Comparison of ENCODE assay signal across 7 cellular contexts in the genomic region with DNA sequence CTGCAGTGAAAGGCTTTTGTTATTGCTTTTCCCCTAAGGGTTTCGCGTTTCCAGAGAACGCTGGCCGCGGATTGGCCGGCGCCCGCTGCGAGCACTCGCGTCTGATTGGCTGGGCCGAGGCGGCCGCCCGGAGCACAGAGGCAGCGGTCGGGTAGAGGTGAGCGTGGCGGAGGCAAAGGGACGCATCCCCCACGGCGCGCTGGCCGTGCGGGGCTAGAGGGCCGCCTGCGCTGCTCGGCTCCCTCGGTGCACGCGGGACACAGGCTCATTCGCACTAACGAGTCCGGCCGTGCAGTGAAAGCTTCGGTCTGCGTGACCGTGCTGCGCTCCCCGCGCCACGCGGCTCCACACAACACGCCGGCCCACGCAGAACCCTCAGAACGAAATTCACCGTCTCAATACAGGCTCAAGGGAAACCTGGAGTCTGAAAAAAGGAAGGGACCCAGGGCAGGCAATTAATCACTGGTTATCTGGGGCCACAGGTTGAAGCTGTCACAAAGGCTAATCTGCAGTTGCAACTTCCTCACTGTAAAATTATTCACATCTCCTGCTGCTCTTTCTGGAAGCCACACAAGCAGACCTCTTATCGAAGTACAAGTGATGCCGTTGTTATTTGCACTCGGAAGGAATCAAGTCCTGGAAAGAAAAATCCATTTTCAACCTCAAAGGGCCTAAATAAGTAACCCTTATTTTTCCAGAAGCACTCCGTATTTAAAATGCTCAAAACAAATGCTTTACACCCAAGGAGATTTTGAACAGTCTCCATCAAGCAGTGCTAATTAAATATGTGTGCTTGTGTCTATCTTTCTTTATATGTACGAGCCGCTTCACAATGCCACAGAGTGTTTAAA.
A peak's percentile ranks its signal among the peaks of the same experiment; 100 is the strongest.
DNase-seq lines count a peak whose midpoint lies in the region; FAIRE-seq and TF ChIP-seq lines count a peak whose summit lies in the region.

No MANE protein-coding gene starts in this region.

- H3K4me1 ChIP-seq in H9 (ENCODE audit: insufficient read depth, low read length) (peaks cover 4% of the 10 kb centered on the region; the same call in 1 of the 2 replicates), H1 (replicated peaks in 1 of 4; ENCODE audit: control insufficient read depth in 3 of 4, insufficient read depth in 4 of 4, low read length in 3 of 4) (peaks cover 5 to 17% (median 9%) of the 10 kb centered on the region in 4 experiments; a peak in 6 of 7 replicates)

- TF ChIP-seq POLR2A in H1 (IDR thresholded peaks at IDR 0.05; ENCODE audit: control extremely low read depth in 1 of 2, low read depth in 2 of 2, low read length in 2 of 2): peak; percentile 47 to 57

- peaks cover 33 to 38% of the 10 kb centered on the region in 2 experiments for H3K4me1 Mint-ChIP-seq in H9
- peaks cover 37% of the 10 kb centered on the region for H3K4me1 Mint-ChIP-seq in stimulated activated naive CD8-positive, alpha-beta T cell treated with anti-CD3 and anti-CD28 coated beads, Interleukin-15, Interleukin-2, amounts not matched to agents 100 ng/mL and 50 ng/mL, for 24 hours (ENCODE audit: low read depth)

- POLR2A ChIA-PET in H1 (lab: Charles Lee; ENCODE audit: partially characterized antibody): interaction anchor here (0.9 to 2.0 kb wide), 4 partner anchors 8 to 17 kb away, joined by 3 to 9 read pairs (median 5); no protein-coding TSS in a partner anchor

- H4K91ac ChIP-seq in H9 (ENCODE audit: insufficient read length, low read depth, low read length) (no peak overlapping the region), H1 (replicated peaks; ENCODE audit: insufficient read length, low read length) (peak overlapping the region; percentile 83)

- peak overlapping the region; percentile 80 for H3K4me2 ChIP-seq in H9 (ENCODE audit: insufficient read depth, insufficient read length, low read length)
- peak overlapping the region; percentile 56 to 87 for H3K4me2 ChIP-seq in H1 (ENCODE audit: insufficient read depth in 1 of 2, low read depth in 2 of 2, low read length in 2 of 2)

- H3K56ac ChIP-seq in H9 (ENCODE audit: insufficient read length, low read depth, low read length) (no peak overlapping the region), H1 (replicated peaks; ENCODE audit: insufficient read length, low read depth, low read length) (no peak overlapping the region)

- CTCF ChIA-PET in H1 (lab: Charles Lee; ENCODE audit: partially characterized antibody): interaction anchor here (0.5 to 0.9 kb wide), 2 partner anchors 9 to 23 kb away, joined by 3 to 4 read pairs; no protein-coding TSS in a partner anchor

- peaks cover 4% of the 10 kb centered on the region for H3K23me2 ChIP-seq in H9 (ENCODE audit: insufficient read length, low read depth, low read length, poor library complexity, severe bottlenecking)
- H3K23me2 ChIP-seq in H1 (ENCODE audit: low read depth, low read length): peaks cover 2% of the 10 kb centered on the region; the same call in 1 of the 2 replicates

- H3K9me3 Mint-ChIP-seq in H9: no peaks in the 10 kb centered on the region
- H3K9me3 Mint-ChIP-seq in stimulated activated naive CD8-positive, alpha-beta T cell treated with anti-CD3 and anti-CD28 coated beads, Interleukin-15, Interleukin-2, amounts not matched to agents 100 ng/mL and 50 ng/mL, for 24 hours: no peaks in the 10 kb centered on the region

- H3K4me3 Mint-ChIP-seq in H9: peak overlapping the region; percentile 58 to 65
- H3K4me3 Mint-ChIP-seq in stimulated activated naive CD8-positive, alpha-beta T cell treated with anti-CD3 and anti-CD28 coated beads, Interleukin-15, Interleukin-2, amounts not matched to agents 100 ng/mL and 50 ng/mL, for 24 hours: peak overlapping the region; percentile 55

- no peak overlapping the region for H2AK5ac ChIP-seq in H9 (ENCODE audit: insufficient read length, low read length)
- H2AK5ac ChIP-seq in H1 (ENCODE audit: low read depth, low read length): no peak overlapping the region

- H2BK12ac ChIP-seq in H9 (ENCODE audit: insufficient read length, low read depth, low read length): no peak overlapping the region
- H2BK12ac ChIP-seq in H1 (ENCODE audit: low read depth, low read length): peak overlapping the region; percentile 72; the same call in 1 of the 2 replicates

- no peak overlapping the region for H2BK20ac ChIP-seq in H9 (ENCODE audit: low read depth, low read length, poor library complexity, severe bottlenecking)
- H2BK20ac ChIP-seq in H1 (ENCODE audit: low read length): peak overlapping the region; percentile 3; the same call in 1 of the 2 replicates

- H3K79me1 ChIP-seq in H9 (ENCODE audit: insufficient read depth, low read depth, low read length, poor library complexity, severe bottlenecking) (peaks cover 2% of the 10 kb centered on the region), H1 (ENCODE audit: low read depth, low read length) (peaks cover 9% of the 10 kb centered on the region; the same call in 1 of the 2 replicates)

- H3K36me3 ChIP-seq in H1 (ENCODE audit: control insufficient read depth in 2 of 4, insufficient read depth in 4 of 4, low read length in 3 of 4): peaks cover 7 to 20% (median 18%) of the 10 kb centered on the region in 4 experiments; a peak in 7 of 8 replicates

- FAIRE-seq in H1 (lab: Jason Lieb, UNC): no peak

- H2BK15ac ChIP-seq in H9 (ENCODE audit: low read depth, low read length): peak overlapping the region; percentile 2; the same call in 1 of the 2 replicates
- H2BK15ac ChIP-seq in H1 (ENCODE audit: low read length): peak overlapping the region; percentile 68; the same call in 1 of the 2 replicates

- peaks cover 21 to 31% (median 30%) of the 10 kb centered on the region in 3 experiments for H3K36me3 Mint-ChIP-seq in H9 (ENCODE audit: insufficient read depth in 1 of 3, low read depth in 3 of 3)
- H3K36me3 Mint-ChIP-seq in stimulated activated naive CD8-positive, alpha-beta T cell treated with anti-CD3 and anti-CD28 coated beads, Interleukin-15, Interleukin-2, amounts not matched to agents 100 ng/mL and 50 ng/mL, for 24 hours (ENCODE audit: low read depth): no peaks in the 10 kb centered on the region

- H3K23ac ChIP-seq in H9 (ENCODE audit: insufficient read length, low read depth, low read length) (no peak overlapping the region), H1 (ENCODE audit: insufficient read length) (no peak overlapping the region)

- TF ChIP-seq CTCF in GM12864 (IDR thresholded peaks at IDR 0.05; ENCODE audit: low read depth, low read length, missing control alignments) (no peak), H9 (conservative IDR thresholded peaks at IDR 0.05) (no peak), H1 (IDR thresholded peaks at IDR 0.05; ENCODE audit: control extremely low read depth in 1 of 3, insufficient read depth in 1 of 3, low read depth in 1 of 3, low read length in 3 of 3) (no peak)

- no peak for TF ChIP-seq EP300 in H1 (IDR thresholded peaks at IDR 0.05; ENCODE audit: borderline replicate concordance in 1 of 2, low read depth in 2 of 2, low read length in 2 of 2)

- H3K9me3 ChIP-seq in H9 (ENCODE audit: control insufficient read depth, low read depth, low read length): no peaks in the 10 kb centered on the region
- H3K9me3 ChIP-seq in H1 (ENCODE audit: insufficient read depth in 2 of 2, low read depth in 1 of 2, low read length in 1 of 2): no peaks in the 10 kb centered on the region

- WGBS in H9 (ENCODE audit: extremely low coverage, insufficient read length, low lambda C conversion rate): no CpG with 5 or more reads among the region's 54 CpGs
- WGBS in H1 (ENCODE audit: extremely low coverage in 1 of 2, insufficient coverage in 1 of 2, insufficient read length in 1 of 2, insufficient replicate concordance in 2 of 2, low coverage in 1 of 2, low lambda C conversion rate in 2 of 2, missing lambda C conversion rate in 1 of 2), 2 experiments: 10% methylated on average over 48 of the region's 54 CpGs; no CpG with 5 or more reads in 1 of the 2 experiments

- H3K4me3 ChIP-seq in GM12864 (ENCODE audit: low read depth, low read length) (peak overlapping the region; percentile 64), H1 (ENCODE audit: extremely low read depth in 1 of 4, insufficient read depth in 2 of 4, low read depth in 3 of 4, low read length in 4 of 4) (peak overlapping the region; percentile 29 to 56 (median 44))

- H3K4ac ChIP-seq in H9 (ENCODE audit: low read depth, low read length) (no peak overlapping the region), H1 (replicated peaks; ENCODE audit: insufficient read length, low read depth, low read length) (no peak overlapping the region)

- no peak overlapping the region for H2AFZ ChIP-seq in H9 (ENCODE audit: low read length)
- H2AFZ ChIP-seq in H1 (ENCODE audit: low read length): no peak overlapping the region

- no peaks in the 10 kb centered on the region for H4K20me1 ChIP-seq in H9 (ENCODE audit: control insufficient read depth, insufficient read depth, insufficient read length)
- H4K20me1 ChIP-seq in H1 (replicated peaks in 1 of 2; ENCODE audit: control insufficient read depth in 1 of 2, insufficient read depth in 2 of 2, low read length in 2 of 2): peaks cover 2 to 3% of the 10 kb centered on the region in 2 experiments

- no peaks in the 10 kb centered on the region; the same call in 1 of the 2 replicates for H3K27me3 Mint-ChIP-seq in H9 (ENCODE audit: low read depth)
- peaks cover 27% of the 10 kb centered on the region for H3K27me3 Mint-ChIP-seq in stimulated activated naive CD8-positive, alpha-beta T cell treated with anti-CD3 and anti-CD28 coated beads, Interleukin-15, Interleukin-2, amounts not matched to agents 100 ng/mL and 50 ng/mL, for 24 hours

- H3K9ac ChIP-seq in H9 (ENCODE audit: extremely low read depth, insufficient read length, low read length) (peak overlapping the region; percentile 71), H1 (replicated peaks in 1 of 4; ENCODE audit: extremely low read depth in 1 of 4, low read depth in 3 of 4, low read length in 3 of 4) (peak overlapping the region in 2 of 4 experiments; percentile 34 to 39; a peak in 2 of 7 replicates)

- H3K27me3 ChIP-seq in H9 (ENCODE audit: insufficient read depth, low read length): no peaks in the 10 kb centered on the region
- H3K27me3 ChIP-seq in H1 (replicated peaks in 1 of 4; ENCODE audit: control insufficient read depth in 3 of 4, extremely low read depth in 1 of 4, insufficient read depth in 3 of 4, low read length in 3 of 4): no peaks in the 10 kb centered on the region

- H4K5ac ChIP-seq in H9 (ENCODE audit: insufficient read length, low read depth, low read length) (no peak overlapping the region), H1 (ENCODE audit: insufficient read length, low read depth, low read length) (peak overlapping the region; percentile 76)

- H3K18ac ChIP-seq in H9 (ENCODE audit: insufficient read length, low read depth, low read length) (peak overlapping the region; percentile 88), H1 (ENCODE audit: extremely low read depth, low read length) (peak overlapping the region; percentile 86; the same call in 1 of the 2 replicates)

- H3K27ac ChIP-seq in H9 (ENCODE audit: insufficient read length, low read depth, low read length) (no peak overlapping the region), H1 (ENCODE audit: low read depth, low read length) (no peak overlapping the region)

- H3T11ph ChIP-seq in H9 (ENCODE audit: low read length): no peak overlapping the region

- H3K79me2 ChIP-seq in H9 (ENCODE audit: insufficient read depth, low read length) (peaks cover 2% of the 10 kb centered on the region; the same call in 1 of the 2 replicates), H1 (ENCODE audit: control insufficient read depth in 1 of 2, insufficient read depth in 2 of 2, low read length in 2 of 2) (peaks cover 4 to 86% of the 10 kb centered on the region in 2 experiments; a peak in 3 of 4 replicates)

- H3K14ac ChIP-seq in H9 (ENCODE audit: insufficient read depth, low read length): peak overlapping the region; percentile 90
- H3K14ac ChIP-seq in H1 (ENCODE audit: insufficient read length): no peak overlapping the region

- H2BK120ac ChIP-seq in H9 (ENCODE audit: low read depth, low read length, poor library complexity, severe bottlenecking) (no peak overlapping the region), H1 (replicated peaks; ENCODE audit: low read depth, low read length) (no peak overlapping the region)

- peak overlapping the region; percentile 6 to 94 (median 46); a peak in 5 of 7 replicates for H3K27ac Mint-ChIP-seq in H9
- no peak overlapping the region for H3K27ac Mint-ChIP-seq in stimulated activated naive CD8-positive, alpha-beta T cell treated with anti-CD3 and anti-CD28 coated beads, Interleukin-15, Interleukin-2, amounts not matched to agents 100 ng/mL and 50 ng/mL, for 24 hours

- no peak overlapping the region for H2BK5ac ChIP-seq in H9 (ENCODE audit: insufficient read length, low read length)
- H2BK5ac ChIP-seq in H1 (ENCODE audit: low read depth, low read length): peak overlapping the region; percentile 89; the same call in 1 of the 2 replicates

- H4K8ac ChIP-seq in H9 (replicated peaks; ENCODE audit: insufficient read length, low read depth, low read length) (no peak overlapping the region), H1 (ENCODE audit: extremely low read depth, insufficient read depth, low read length) (peak overlapping the region; percentile 93; the same call in 1 of the 2 replicates)

- DNase-seq in GM12864 (ENCODE audit: low read depth) (no peak), H9 (peak; percentile 89), NCI-H1417 (lab: John Stamatoyannopoulos, UW) (peak; percentile 77 to 86 (median 84)), T1000 (lab: John Stamatoyannopoulos, UW) (peak; percentile 64), H1 (ENCODE audit: low read depth in 1 of 2, low spot score in 2 of 2) (peak in 1 of 2 experiments; percentile 87), lung microvascular endothelial cell (ENCODE audit: low read depth in 2 of 2) (peak; percentile 90 to 93)

- TF ChIP-seq RAD21 in H1 (IDR thresholded peaks at IDR 0.05 in 1 of 2, conservative IDR thresholded peaks at IDR 0.05 in 1 of 2; ENCODE audit: low read depth in 2 of 2, low read length in 2 of 2): no peak; a peak in 1 of 4 replicates
